ENCODE assay signal across 8 cellular contexts in the genomic region with DNA sequence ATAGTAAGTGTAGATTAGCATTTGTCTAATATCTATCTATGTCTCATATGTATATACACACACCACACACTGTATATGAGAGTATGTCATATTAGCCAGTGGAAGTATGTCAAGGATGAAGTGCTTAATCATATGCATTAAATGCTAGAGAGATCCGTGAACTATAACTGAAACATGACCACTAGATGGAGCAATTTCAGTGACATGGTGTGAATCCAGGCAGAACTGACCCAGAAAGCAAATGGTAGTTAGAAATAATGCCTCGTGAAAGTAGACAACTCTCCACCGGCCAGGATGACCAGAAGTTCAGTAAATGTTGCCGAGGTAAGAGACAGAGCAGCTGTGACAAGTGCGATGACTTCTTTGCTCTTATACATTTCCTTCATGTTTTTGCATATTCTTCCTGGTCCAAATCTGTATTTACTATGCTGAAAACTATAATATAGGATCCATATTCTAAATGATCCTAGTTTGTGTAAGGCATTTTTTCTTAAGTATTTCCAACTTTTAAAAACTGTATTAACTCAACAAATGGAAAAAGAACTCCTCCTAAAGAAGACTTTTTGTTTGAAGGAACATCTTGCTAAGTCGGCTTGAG. TPM values are rescaled to one million over a fixed set of nuclear protein-coding genes. Genes with fewer than 3 reads are reported as not detected.
DNase-seq lines count a peak whose midpoint lies in the region; ATAC-seq, FAIRE-seq and TF ChIP-seq lines count a peak whose summit lies in the region.
"Not testable (repeated sequence)": the region's sequence is repeated elsewhere in the genome, so short reads cannot be mapped to it uniquely, and the experiment has no call there.

No MANE protein-coding gene starts in this region.

- dilution Hi-C loops in keratinocyte (cut with MboI; ENCODE audit: extremely low pct_ligation_motif_present, low sequenced_read_pairs) = not testable (repeated sequence)

- not testable (repeated sequence) for H3K4me3 ChIP-seq in SU-DHL-6 (ENCODE audit: insufficient read depth, low read length, poor library complexity, severe bottlenecking); choroid plexus epithelial cell (ENCODE audit: low read depth, low read length); keratinocyte (ENCODE audit: control insufficient read depth in 2 of 3, extremely low read depth in 1 of 3, insufficient read depth in 2 of 3, low read depth in 1 of 3, low read length in 3 of 3); spleen

- H4K20me1 ChIP-seq in SU-DHL-6 (ENCODE audit: low read depth, low read length); keratinocyte (ENCODE audit: control insufficient read depth, extremely low read depth, insufficient read depth, low read length): not testable (repeated sequence)

- not testable (repeated sequence) for TF ChIP-seq POLR2A in spleen (IDR thresholded peaks at IDR 0.05)

- intact Hi-C loops in spleen (cut with DNase I; ENCODE audit: low total_unique reads) = not testable (repeated sequence)

- H3K4me1 ChIP-seq in keratinocyte (ENCODE audit: control insufficient read depth, extremely low read depth, insufficient read depth, low read length) = not testable (repeated sequence)
- H3K4me1 ChIP-seq in spleen = peaks cover 0 to 16% (median 0%) of the 10 kb centered on the region in 6 donors

- DNase-seq in DMS 273 (lab: John Stamatoyannopoulos, UW; ENCODE audit: unreplicated experiment) (peak; percentile 66), NCI-H1694 (lab: John Stamatoyannopoulos, UW) (peak; percentile 61), choroid plexus epithelial cell (ENCODE audit: low read depth) (peak; percentile 65)
- not testable (repeated sequence) for DNase-seq in keratinocyte (ENCODE audit: low read depth, low spot score); spleen

- H3K36me3 ChIP-seq in SU-DHL-6 (ENCODE audit: low read length); keratinocyte (ENCODE audit: control insufficient read depth in 2 of 2, extremely low read depth in 1 of 2, insufficient read depth in 2 of 2, low read length in 2 of 2); spleen: not testable (repeated sequence)

- peak; percentile 22 for TF ChIP-seq CTCF in SU-DHL-6 (IDR thresholded peaks at IDR 0.05; ENCODE audit: insufficient read depth, low read length, poor library complexity, severe bottlenecking)
- peak; percentile 57 for TF ChIP-seq CTCF in choroid plexus epithelial cell (conservative IDR thresholded peaks at IDR 0.05; ENCODE audit: low read depth, low read length)
- peak in 2 of 3 experiments; percentile 43 to 46 for TF ChIP-seq CTCF in keratinocyte (optimal IDR thresholded peaks at IDR 0.05 in 1 of 3, IDR thresholded peaks at IDR 0.05 in 1 of 3, conservative IDR thresholded peaks at IDR 0.05 in 1 of 3; ENCODE audit: extremely low read depth in 1 of 3, insufficient read depth in 2 of 3, low read length in 3 of 3)
- peak in 10 of 11 experiments; percentile 12 to 74 (median 52) for TF ChIP-seq CTCF in spleen (IDR thresholded peaks at IDR 0.05 in 8 of 11, conservative IDR thresholded peaks at IDR 0.05 in 3 of 11)

- H3K9me1 ChIP-seq in keratinocyte (ENCODE audit: control insufficient read depth, extremely low read depth, insufficient read depth, low read length) = not testable (repeated sequence)

- not testable (repeated sequence) for H3K9me3 ChIP-seq in SU-DHL-6 (ENCODE audit: insufficient read depth, low read length); keratinocyte (ENCODE audit: control insufficient read depth, low read depth, low read length); spleen

- peak; percentile 97 for FAIRE-seq in keratinocyte (lab: Jason Lieb, UNC)

- H3K9ac ChIP-seq in SU-DHL-6 (ENCODE audit: low read length); keratinocyte (ENCODE audit: control insufficient read depth, extremely low read depth, insufficient read depth, low read length): not testable (repeated sequence)

- not testable (repeated sequence) for H3K27me3 ChIP-seq in SU-DHL-6 (ENCODE audit: low read length); keratinocyte (ENCODE audit: control insufficient read depth, extremely low read depth, insufficient read depth, low read length); spleen (replicated peaks in 1 of 7)

- H3K9me2 ChIP-seq in SU-DHL-6 (replicated peaks; ENCODE audit: insufficient read depth, low read length) = not testable (repeated sequence)

- H3K27ac ChIP-seq in SU-DHL-6 (ENCODE audit: low read depth, low read length); keratinocyte (ENCODE audit: control insufficient read depth, insufficient read depth, low read length): not testable (repeated sequence)
- peak overlapping the region in 1 of 8 donors; percentile 3 for H3K27ac ChIP-seq in spleen

- not testable (repeated sequence) for H3K79me2 ChIP-seq in SU-DHL-6 (ENCODE audit: insufficient read depth, low read length); keratinocyte (ENCODE audit: control insufficient read depth, insufficient read depth, low read length)

- ATAC-seq in GM19438 (IDR thresholded peaks at IDR 0.05; ENCODE audit: low read depth, unreplicated experiment) = peak; percentile 92
- peak; percentile 89 for ATAC-seq in HG03066 (IDR thresholded peaks at IDR 0.05; ENCODE audit: low read depth, unreplicated experiment)

- not testable (repeated sequence) for H2AFZ ChIP-seq in SU-DHL-6 (ENCODE audit: low read depth, low read length, severe bottlenecking)
- peak overlapping the region; percentile 59 for H2AFZ ChIP-seq in keratinocyte (ENCODE audit: control insufficient read depth, low read length)

- WGBS in spleen, 5 donors = 23 to 28% (median 24%) methylated on average over 6 of the region's 6 CpGs

- not testable (repeated sequence) for H3F3A ChIP-seq in SU-DHL-6 (ENCODE audit: insufficient read depth)

- H3K4me2 ChIP-seq in SU-DHL-6 (ENCODE audit: low read depth, low read length, poor library complexity, severe bottlenecking) = peak overlapping the region; percentile 26
- not testable (repeated sequence) for H3K4me2 ChIP-seq in keratinocyte (ENCODE audit: control insufficient read depth, extremely low read depth, insufficient read depth, low read depth, low read length)

RNA-seq across cellular contexts. Expression of gene PDSS1, which starts 12.7 kb away (rescaled TPM):
- polyA plus RNA-seq in keratinocyte (27.0 to 36.6 TPM (median 31.0 TPM) in 3 replicates), spleen (1 to 10 TPM; 7.3 to 7.5 (median 7.4) TPM)
- polyA plus RNA-seq in keratinocyte (2011; ENCODE audit: low read depth) = 4.1 TPM
- 20.7 and 36.3 TPM in 2 replicates for polyA plus RNA-seq in keratinocyte (2011; cell fraction: cytosol; rRNA removed)
- polyA plus RNA-seq in keratinocyte (2011; cell fraction: nucleus; rRNA removed) = 27.2 and 30.9 TPM in 2 replicates
- polyA plus RNA-seq in keratinocyte (2012; ENCODE audit: low replicate concordance) = 5.8 and 12.3 TPM in 2 replicates
- 16.9 to 28.5 TPM (median 24.6 TPM) in 3 replicates for polyA minus RNA-seq in keratinocyte
- 11.7 TPM for polyA minus RNA-seq in keratinocyte (2011; cell fraction: cytosol; rRNA and poly(A)+ RNA removed)
- polyA minus RNA-seq in keratinocyte (2011; cell fraction: nucleus; rRNA and poly(A)+ RNA removed) = 9.2 and 15.9 TPM in 2 replicates
- 1 to 10 TPM; 2.9 to 8.4 (median 6.9) TPM for total RNA-seq in spleen
